ENCODE assay signal across 7 cellular contexts in the genomic region with DNA sequence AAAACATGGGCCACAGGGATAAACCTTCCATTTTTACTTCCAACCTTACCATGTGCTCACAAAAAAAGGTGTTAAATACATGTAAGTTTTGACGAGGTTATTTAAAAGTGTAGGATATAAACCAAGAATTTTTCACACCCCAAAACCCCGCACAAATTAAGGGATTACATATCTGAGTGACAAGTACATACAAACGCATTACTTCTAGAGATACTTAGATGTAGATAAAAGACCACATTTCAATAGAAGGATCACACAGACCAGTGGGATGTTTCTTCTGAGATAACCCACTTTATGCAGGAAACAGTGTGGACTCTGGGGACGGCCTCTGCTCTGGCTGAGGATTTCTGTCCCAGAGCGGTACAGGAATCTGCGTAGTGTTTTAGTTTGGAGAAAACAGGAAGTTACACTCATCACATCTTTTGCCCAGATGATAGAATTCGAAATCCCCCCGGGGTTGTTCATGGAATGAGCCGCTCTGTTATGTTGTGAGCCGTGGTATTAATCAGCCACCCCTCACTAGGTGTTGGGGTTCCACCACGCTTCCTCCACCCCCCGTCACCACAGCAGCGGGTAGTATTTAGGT. TPM values are rescaled to one million over a fixed set of nuclear protein-coding genes. Genes with fewer than 3 reads are reported as not detected.
DNase-seq lines count a peak whose midpoint lies in the region; ATAC-seq, FAIRE-seq and TF ChIP-seq lines count a peak whose summit lies in the region.

No MANE protein-coding gene starts in this region.

- no TSS peak for BruUV-seq in endothelial cell of umbilical vein (replicated peaks; lab: Mats Ljungman, UMichigan)

- H3K9me2 ChIP-seq in Karpas-422 (replicated peaks; ENCODE audit: insufficient read depth, low read length), result no peaks in the 10 kb centered on the region

- DNase-seq in Karpas-422 (no peak), endothelial cell of umbilical vein (ENCODE audit: low read depth, low spot score) (peak; percentile 80), thyroid gland (peak; percentile 8 to 15)
- DNase-seq in activated CD4-positive, alpha-beta T cell treated with anti-CD3 and anti-CD28 coated beads, Interleukin-2, amount 50 U/mL, for 48 hours, result peak; percentile 74 to 84

- no peaks in the 10 kb centered on the region for H3K36me3 Mint-ChIP-seq in nephron (ENCODE audit: low read depth)

- POLR2A ChIA-PET in endothelial cell of umbilical vein (lab: Charles Lee), result no interaction called here

- ATAC-seq in GM21367 (IDR thresholded peaks at IDR 0.05; ENCODE audit: unreplicated experiment) (no peak), HG03571 (IDR thresholded peaks at IDR 0.05; ENCODE audit: unreplicated experiment) (no peak)

- H3K4me3 ChIP-seq in Karpas-422 (ENCODE audit: low read length), result peak overlapping the region; percentile 84
- H3K4me3 ChIP-seq in endothelial cell of umbilical vein (replicated peaks in 1 of 3; ENCODE audit: insufficient read depth in 1 of 3, low read depth in 1 of 3, low read length in 3 of 3), result peak overlapping the region; percentile 53 to 72 (median 65)
- H3K4me3 ChIP-seq in thyroid gland (replicated peaks in 1 of 3), result peak overlapping the region in 1 of 3 donors; percentile 76

- H3K9me3 ChIP-seq in Karpas-422 (ENCODE audit: low read length), result no peaks in the 10 kb centered on the region
- no peaks in the 10 kb centered on the region for H3K9me3 ChIP-seq in endothelial cell of umbilical vein (replicated peaks; ENCODE audit: control insufficient read depth, insufficient read depth, low read length)
- no peaks in the 10 kb centered on the region for H3K9me3 ChIP-seq in thyroid gland

- no peaks in the 10 kb centered on the region for H3K9me3 Mint-ChIP-seq in nephron

- H3K4me1 ChIP-seq in Karpas-422 (ENCODE audit: low read length), result peaks cover 37% of the 10 kb centered on the region
- H3K4me1 ChIP-seq in endothelial cell of umbilical vein (ENCODE audit: control insufficient read depth, extremely low read depth, insufficient read depth, low read length), result peaks cover 33% of the 10 kb centered on the region
- H3K4me1 ChIP-seq in thyroid gland, result peaks cover 19 to 22% of the 10 kb centered on the region in 2 donors

- H3K27me3 ChIP-seq in Karpas-422 (ENCODE audit: low read length), result no peaks in the 10 kb centered on the region
- no peaks in the 10 kb centered on the region for H3K27me3 ChIP-seq in endothelial cell of umbilical vein (ENCODE audit: control insufficient read depth in 2 of 2, insufficient read depth in 2 of 2, low read length in 2 of 2)
- no peaks in the 10 kb centered on the region for H3K27me3 ChIP-seq in thyroid gland

- H4K20me1 ChIP-seq in Karpas-422 (ENCODE audit: insufficient read depth, low read depth, low read length), result peaks cover 27% of the 10 kb centered on the region
- peaks cover 15% of the 10 kb centered on the region for H4K20me1 ChIP-seq in endothelial cell of umbilical vein (replicated peaks; ENCODE audit: control insufficient read depth, extremely low read depth, insufficient read depth, low read length)

- H3K4me1 Mint-ChIP-seq in nephron, result peaks cover 35% of the 10 kb centered on the region

- CTCF ChIA-PET in endothelial cell of umbilical vein (lab: Charles Lee), result interaction anchor here (1.5 to 2.4 kb wide), 2 partner anchors 244 to 266 kb away, joined by 5 to 12 read pairs; no protein-coding TSS in a partner anchor

- peak overlapping the region; percentile 92 to 97 (median 96) for H3K27ac Mint-ChIP-seq in nephron

- peak overlapping the region; percentile 95; the same call in 1 of the 2 replicates for H2AFZ ChIP-seq in Karpas-422 (ENCODE audit: low read length)
- H2AFZ ChIP-seq in endothelial cell of umbilical vein (ENCODE audit: low read depth, low read length), result peak overlapping the region; percentile 89

- H3K9ac ChIP-seq in Karpas-422 (ENCODE audit: low read length) (peak overlapping the region; percentile 91), endothelial cell of umbilical vein (replicated peaks; ENCODE audit: extremely low read depth, insufficient read depth, low read length) (peak overlapping the region; percentile 95)

- WGBS in thyroid gland, 2 donors, result 39 to 58% methylated on average over 13 of the region's 13 CpGs

- no peak for TF ChIP-seq POLR2A in endothelial cell of umbilical vein (IDR thresholded peaks at IDR 0.05; ENCODE audit: low read depth, low read length)
- peak in 1 of 2 donors; percentile 31 for TF ChIP-seq POLR2A in thyroid gland (IDR thresholded peaks at IDR 0.05)

- H3K4me2 ChIP-seq in Karpas-422 (ENCODE audit: low read depth, low read length, poor library complexity, severe bottlenecking) (peak overlapping the region; percentile 96), endothelial cell of umbilical vein (ENCODE audit: insufficient read depth, low read length) (peak overlapping the region; percentile 100)

- TF ChIP-seq CTCF in endothelial cell of umbilical vein (IDR thresholded peaks at IDR 0.05; ENCODE audit: extremely low read depth in 1 of 2, insufficient read depth in 1 of 2, low read depth in 1 of 2, low read length in 2 of 2) (no peak), nephron (IDR thresholded peaks at IDR 0.05; ENCODE audit: unreplicated experiment in 3 of 3) (no peak), thyroid gland (IDR thresholded peaks at IDR 0.05) (no peak)

- dilution Hi-C loops in endothelial cell of umbilical vein (cut with MboI; ENCODE audit: extremely low pct_ligation_motif_present, low sequenced_read_pairs), result no loop called here

- peak; percentile 8 for FAIRE-seq in endothelial cell of umbilical vein (lab: Jason Lieb, UNC)

- H3K4me3 Mint-ChIP-seq in nephron, result peak overlapping the region; percentile 88 to 95 (median 89)

- no peaks in the 10 kb centered on the region for H3K36me3 ChIP-seq in Karpas-422 (ENCODE audit: insufficient read depth, low read length)
- no peaks in the 10 kb centered on the region for H3K36me3 ChIP-seq in endothelial cell of umbilical vein (ENCODE audit: control insufficient read depth in 2 of 2, extremely low read depth in 1 of 2, insufficient read depth in 2 of 2, low read length in 2 of 2)
- no peaks in the 10 kb centered on the region for H3K36me3 ChIP-seq in thyroid gland

- peaks cover 4% of the 10 kb centered on the region for H3K27me3 Mint-ChIP-seq in nephron (ENCODE audit: low read depth)

- no peaks in the 10 kb centered on the region for H3K9me1 ChIP-seq in endothelial cell of umbilical vein (replicated peaks; ENCODE audit: control insufficient read depth, extremely low read depth, insufficient read depth, low read length)

- H3K79me2 ChIP-seq in Karpas-422 (ENCODE audit: low read length) (peaks cover 34% of the 10 kb centered on the region), endothelial cell of umbilical vein (ENCODE audit: control insufficient read depth, insufficient read depth, low read length) (peaks cover 36% of the 10 kb centered on the region)

- intact Hi-C loops in endothelial cell of umbilical vein (cut with micrococcal nuclease), result loop anchor here (2.0 kb wide), 1 partner anchor 123 kb away; no protein-coding TSS in a partner anchor
- intact Hi-C loops in thyroid gland (cut with DNase I), result loop anchor here (10.0 kb wide), 1 partner anchor 187 kb away; the partner anchor contains the start of gene EZH2

- H3K27ac ChIP-seq in Karpas-422 (ENCODE audit: low read length) (no peak overlapping the region), endothelial cell of umbilical vein (ENCODE audit: insufficient read depth, low read depth, low read length) (peak overlapping the region; percentile 81), thyroid gland (peak overlapping the region; percentile 95 to 97 (median 97))

TF ChIP-seq in endothelial cell of umbilical vein, 7 proteins besides CTCF, POLR2A, EP300 and RAD21:
- TF ChIP-seq GATA2 (IDR thresholded peaks at IDR 0.05; ENCODE audit: insufficient read depth, insufficient read length, low read depth, low read length) (peak; percentile 18), FOS (IDR thresholded peaks at IDR 0.05; ENCODE audit: borderline replicate concordance, insufficient read depth, low read length) (peak; percentile 26), JUN (IDR thresholded peaks at IDR 0.05; ENCODE audit: borderline replicate concordance, insufficient read depth, insufficient read length, low read depth) (peak; percentile 11)
- TF ChIP-seq, protein P1, sequence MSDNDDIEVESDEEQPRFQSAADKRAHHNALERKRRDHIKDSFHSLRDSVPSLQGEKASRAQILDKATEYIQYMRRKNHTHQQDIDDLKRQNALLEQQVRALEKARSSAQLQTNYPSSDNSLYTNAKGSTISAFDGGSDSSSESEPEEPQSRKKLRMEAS (IDR thresholded peaks at IDR 0.05; ENCODE audit: insufficient read depth, insufficient read length), result no peak
TF ChIP-seq in endothelial cell of umbilical vein: peak in this region for 3.

RNA-seq across cellular contexts. Expression of gene CUL1, which starts 1.4 kb away (rescaled TPM):
- total RNA-seq in Karpas-422 (2014; rRNA removed; shearing (Covaris generic); ENCODE audit: low replicate concordance), result 42.4 and 55.5 TPM in 2 replicates
- total RNA-seq in endothelial cell of umbilical vein (47.2 and 50.2 TPM in 2 replicates), thyroid gland (10 to 100 TPM; 51.3 to 53.4 (median 52.9) TPM)
- polyA plus RNA-seq in endothelial cell of umbilical vein, result 18.9 and 25.7 TPM in 2 replicates
- 33.6 and 37.0 TPM in 2 replicates for polyA plus RNA-seq in endothelial cell of umbilical vein (2011; cell fraction: cytosol; rRNA removed)
- 37.0 and 45.0 TPM in 2 replicates for polyA plus RNA-seq in endothelial cell of umbilical vein (2011; cell fraction: nucleus; rRNA removed)
- 41.0 and 54.2 TPM in 2 replicates for polyA plus RNA-seq in endothelial cell of umbilical vein (2012)
- polyA minus RNA-seq in endothelial cell of umbilical vein, result 35.4 and 37.9 TPM in 2 replicates
- polyA minus RNA-seq in endothelial cell of umbilical vein (2011; cell fraction: cytosol; rRNA and poly(A)+ RNA removed), result 26.2 TPM
- 27.2 and 32.3 TPM in 2 replicates for polyA minus RNA-seq in endothelial cell of umbilical vein (2011; cell fraction: nucleus; rRNA and poly(A)+ RNA removed)
